16 cellular contexts compared by ENCODE assay signal in the genomic region with DNA sequence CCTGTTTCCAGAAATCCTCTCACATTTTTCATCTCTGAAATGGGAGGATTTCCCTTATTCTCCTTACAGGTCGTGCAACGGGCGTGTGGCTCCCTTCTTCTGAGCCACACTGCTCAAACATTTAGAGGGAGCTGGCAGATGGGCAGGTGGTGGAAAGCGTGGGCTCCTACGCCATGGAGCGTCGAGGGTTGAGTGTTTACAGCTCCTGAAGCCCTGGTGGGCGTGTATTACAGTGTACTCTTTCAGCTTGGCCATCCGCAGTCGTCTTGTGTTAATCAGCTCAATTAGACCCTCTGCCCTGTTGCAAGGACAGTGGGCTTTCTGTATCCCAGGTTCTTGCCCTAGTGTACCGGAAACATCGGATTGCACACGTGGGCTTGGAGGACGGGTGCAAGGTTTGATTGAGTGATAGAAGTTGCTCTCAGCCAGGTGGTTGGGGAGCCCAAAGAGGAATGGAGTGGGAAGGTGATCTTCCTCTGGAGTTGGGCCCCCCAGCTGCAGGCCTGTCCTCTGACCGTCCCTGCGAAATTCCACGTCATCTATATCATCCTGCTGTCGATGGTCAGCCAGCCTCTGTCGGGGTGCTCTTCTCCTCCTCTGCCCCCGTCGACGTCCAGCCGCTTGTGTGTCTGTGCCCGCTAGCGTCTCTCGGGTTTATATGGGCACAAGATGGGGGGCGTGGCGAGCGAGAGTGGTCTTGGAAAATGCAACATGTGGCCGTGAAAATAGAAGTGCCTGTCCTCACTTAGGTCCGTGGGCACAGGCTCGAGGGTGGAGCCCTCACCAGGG.
"Had no signal": no experiment of that assay in that cellular context is flagged by ENCODE, and none has a peak within 500 bp of the region (broad histone marks: within the 10 kb centered on the region; RNA-seq: fewer than 3 reads in every experiment).

No MANE protein-coding gene starts in this region.

- H3K27ac ChIP-seq: coronary artery, foreskin keratinocyte, ovary, stomach had no signal

- H3K4me3 ChIP-seq: coronary artery, mucosa of descending colon, ovary, stomach had no signal

- H3K36me3 ChIP-seq: ovary, stomach had no signal

- H3K4me1 ChIP-seq: foreskin keratinocyte, stomach had no signal

- DNase-seq: effector CD4-positive, alpha-beta T cell; endodermal cell; erythroblast; foreskin keratinocyte; left colon; mammary epithelial cell; naive thymus-derived CD8-positive, alpha-beta T cell; nucleus accumbens; ovary; small intestine; stimulated activated CD4-positive, alpha-beta T cell treated with anti-CD3 and anti-CD28 coated beads, Interleukin-12 subunit alpha, Interleukin-12 subunit beta, amount 100 ng/mL, for 4 hours; stimulated activated naive CD4-positive, alpha-beta T cell; stomach; substantia nigra had no signal

- H3K9me3 ChIP-seq: mucosa of descending colon, ovary, stomach had no signal

- H3K27me3 ChIP-seq: foreskin keratinocyte, ovary, stomach had no signal
